In genomic region chr3:99425930-99426329, GRCh38 we compare ENCODE assay signal across 1 cellular context.
TF ChIP-seq lines count a peak whose summit lies in the region.

No MANE protein-coding gene starts in this region.

TF ChIP-seq in IMR-90, 13 proteins besides CTCF, POLR2A, EP300 and RAD21 (continued from another document):
- no peak for TF ChIP-seq USF2 (IDR thresholded peaks at IDR 0.05; ENCODE audit: low read depth, low read length)
- TF ChIP-seq RCOR1 (IDR thresholded peaks at IDR 0.05; ENCODE audit: insufficient replicate concordance, low read length): no peak
